ENCODE assay signal across 6 cellular contexts in the genomic region with DNA sequence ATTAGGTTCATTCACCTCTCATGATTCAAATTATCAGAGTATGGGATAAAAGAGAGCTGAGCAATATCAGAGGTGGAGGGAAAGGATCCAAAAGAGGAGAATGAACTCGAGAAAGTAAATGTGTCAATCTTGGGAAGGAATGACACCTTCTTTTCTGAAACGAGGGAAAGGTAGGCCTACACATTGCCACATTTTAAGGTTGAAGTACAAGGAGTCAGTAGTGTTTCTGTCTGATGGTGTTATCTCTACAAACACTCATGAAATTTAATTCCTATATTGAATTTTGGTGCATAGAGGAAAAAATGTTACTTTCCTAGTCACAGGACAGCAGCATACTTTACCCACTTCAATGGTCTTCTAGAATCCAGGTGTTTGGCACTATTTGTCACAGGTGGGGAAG.
"Had no signal": no experiment of that assay in that cellular context is flagged by ENCODE, and none has a peak within 500 bp of the region (broad histone marks: within the 10 kb centered on the region; RNA-seq: fewer than 3 reads in every experiment).

No MANE protein-coding gene starts in this region.

- H3K36me3 ChIP-seq: HAP-1 had no signal

- H3K27ac ChIP-seq: GM23248, HL-60 had no signal

- H3K4me1 ChIP-seq: HAP-1 had no signal

- DNase-seq: GOT3, KG1 had no signal

- H3K9me3 ChIP-seq: HAP-1 had no signal

- H2AFZ ChIP-seq: GM23248 had no signal

- H3K9ac ChIP-seq: GM23248 had no signal

- H3K4me3 ChIP-seq: GM23248, HAP-1, K562 had no signal
